In genomic region chr2:241965931-241966412, GRCh38 we compare ENCODE assay signal across 8 cellular contexts.
A peak's percentile ranks its signal among the peaks of the same experiment; 100 is the strongest.
DNase-seq lines count a peak whose midpoint lies in the region; ATAC-seq, FAIRE-seq and TF ChIP-seq lines count a peak whose summit lies in the region.

No MANE protein-coding gene starts in this region.

- H3K4me1 Mint-ChIP-seq in activated CD8-positive, alpha-beta T cell treated with anti-CD3 and anti-CD28 coated beads for 36 hours (ENCODE audit: low read depth), result peaks cover 18% of the 10 kb centered on the region

- POLR2A ChIA-PET in activated CD8-positive, alpha-beta T cell treated with anti-CD3 and anti-CD28 coated beads for 36 hours (lab: Charles Lee), result no interaction called here

- TF ChIP-seq CTCF in HFF-Myc (IDR thresholded peaks at IDR 0.05; ENCODE audit: low read depth, low read length, missing control alignments), result no peak
- TF ChIP-seq CTCF in activated CD8-positive, alpha-beta T cell treated with anti-CD3 and anti-CD28 coated beads for 36 hours (IDR thresholded peaks at IDR 0.05), result no peak

- H3K4me1 ChIP-seq in neuron (ENCODE audit: insufficient read depth, low read length), result peaks cover 2% of the 10 kb centered on the region

- H3K4me3 ChIP-seq in HFF-Myc (replicated peaks; ENCODE audit: low read depth, low read length) (peak overlapping the region; percentile 27), neuron (ENCODE audit: low read length) (peak overlapping the region; percentile 40)

- H3K9me3 Mint-ChIP-seq in activated CD8-positive, alpha-beta T cell treated with anti-CD3 and anti-CD28 coated beads for 36 hours, result no peaks in the 10 kb centered on the region

- intact Hi-C loops in activated CD8-positive, alpha-beta T cell treated with anti-CD3 and anti-CD28 coated beads for 36 hours (cut with micrococcal nuclease), result no loop called here

- peak overlapping the region; percentile 92 for H3K27ac Mint-ChIP-seq in activated CD8-positive, alpha-beta T cell treated with anti-CD3 and anti-CD28 coated beads for 36 hours

- DNase-seq in GM12892 (ENCODE audit: insufficient read length), result peak; percentile 58
- peak; percentile 75 for DNase-seq in HFF-Myc (ENCODE audit: extremely low read depth, low read depth)
- DNase-seq in MV-4-11 (lab: John Stamatoyannopoulos, UW), result peak; percentile 99
- peak; percentile 81 for DNase-seq in activated CD8-positive, alpha-beta T cell treated with anti-CD3 and anti-CD28 coated beads for 36 hours
- peak; percentile 92 for DNase-seq in stromal cell of bone marrow (ENCODE audit: low read depth)
- no peak for DNase-seq in NCI-H526 (lab: John Stamatoyannopoulos, UW)

- H3K36me3 Mint-ChIP-seq in activated CD8-positive, alpha-beta T cell treated with anti-CD3 and anti-CD28 coated beads for 36 hours (ENCODE audit: low read depth), result peaks cover 4% of the 10 kb centered on the region

- H3K27me3 Mint-ChIP-seq in activated CD8-positive, alpha-beta T cell treated with anti-CD3 and anti-CD28 coated beads for 36 hours, result no peaks in the 10 kb centered on the region

- peaks cover 4% of the 10 kb centered on the region for H3K27me3 ChIP-seq in neuron (ENCODE audit: insufficient read depth, low read length)

- no peak for TF ChIP-seq POLR2A in GM12892 (IDR thresholded peaks at IDR 0.05; ENCODE audit: low read depth, low read length)

- peak overlapping the region; percentile 50 for H2AFZ ChIP-seq in neuron (ENCODE audit: low read depth, low read length)

- peak; percentile 90 for FAIRE-seq in GM12892 (lab: Jason Lieb, UNC)

- peak overlapping the region; percentile 70 for H3K4me3 Mint-ChIP-seq in activated CD8-positive, alpha-beta T cell treated with anti-CD3 and anti-CD28 coated beads for 36 hours

- H3K9me3 ChIP-seq in neuron (ENCODE audit: low read length), result no peaks in the 10 kb centered on the region

- CTCF ChIA-PET in activated CD8-positive, alpha-beta T cell treated with anti-CD3 and anti-CD28 coated beads for 36 hours (lab: Charles Lee), result no interaction called here

- H3K36me3 ChIP-seq in neuron (ENCODE audit: insufficient read depth, low read length), result no peaks in the 10 kb centered on the region

- peak; percentile 96 for ATAC-seq in activated CD8-positive, alpha-beta T cell treated with anti-CD3 and anti-CD28 coated beads for 36 hours
- peak; percentile 58 for ATAC-seq in esophagus mucosa

Comparison
In these comparisons a context has a peak if more than half of its experiments do, and no peak if none do; other contexts are left out.
1. DNase-seq: peak in GM12892 (single experiment), HFF-Myc (single experiment), MV-4-11 (single experiment), activated CD8-positive, alpha-beta T cell treated with anti-CD3 and anti-CD28 coated beads for 36 hours (single experiment) and stromal cell of bone marrow (single experiment); none in NCI-H526 (0 of 2).